ENCODE assay signal across 8 cellular contexts in the genomic region with DNA sequence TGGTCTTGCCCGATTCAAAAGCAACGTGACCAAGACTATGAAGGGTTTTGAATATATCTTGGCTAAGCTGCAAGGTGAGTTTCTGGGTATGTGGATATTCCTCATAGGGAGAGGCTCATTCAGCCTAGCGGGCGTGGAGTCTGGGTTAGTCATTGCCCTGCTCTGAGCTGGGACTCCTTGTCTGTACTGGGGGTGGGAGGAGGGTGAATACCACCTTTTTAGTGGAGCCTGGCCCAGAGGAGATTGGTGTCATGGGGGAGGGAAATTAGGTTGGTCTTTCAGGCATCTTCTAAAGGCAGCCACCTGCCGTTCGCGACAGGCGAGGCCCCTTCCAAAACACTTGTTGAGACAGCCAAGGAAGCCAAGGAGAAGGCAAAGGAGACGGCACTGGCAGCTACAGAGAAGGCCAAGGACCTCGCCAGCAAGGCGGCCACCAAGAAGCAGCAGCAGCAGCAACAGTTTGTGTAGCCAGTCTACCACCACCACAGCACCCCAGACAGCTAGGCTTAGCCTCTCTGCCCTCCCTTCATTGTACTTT. TPM values are rescaled to one million over a fixed set of nuclear protein-coding genes. Genes with fewer than 3 reads are reported as not detected.
A peak's percentile ranks its signal among the peaks of the same experiment; 100 is the strongest.
DNase-seq lines count a peak whose midpoint lies in the region; ATAC-seq and TF ChIP-seq lines count a peak whose summit lies in the region.
"Not testable (repeated sequence)": the region's sequence is repeated elsewhere in the genome, so short reads cannot be mapped to it uniquely, and the experiment has no call there.

No MANE protein-coding gene starts in this region.

- TF ChIP-seq CTCF in RWPE1 (conservative IDR thresholded peaks at IDR 0.05; ENCODE audit: low read depth); epithelial cell of esophagus (IDR thresholded peaks at IDR 0.05; ENCODE audit: insufficient read depth, low read depth, low read length, missing control alignments); mesothelial cell of epicardium (IDR thresholded peaks at IDR 0.05; ENCODE audit: unreplicated experiment): not testable (repeated sequence)

- peak; percentile 47 for DNase-seq in GM23248
- not testable (repeated sequence) for DNase-seq in RWPE1 (ENCODE audit: low spot score); activated CD8-positive, alpha-beta T cell treated with anti-CD3 and anti-CD28 coated beads, Interleukin-2, amount 10 ng/mL, durations not matched to agents 7 days and 5 days; adipocyte (ENCODE audit: low read depth); mesothelial cell of epicardium (ENCODE audit: low spot score in 2 of 2, unreplicated experiment in 2 of 2)
- DNase-seq in epithelial cell of esophagus (ENCODE audit: low read depth), result peak; percentile 75

- peaks cover 11% of the 10 kb centered on the region for H3F3A ChIP-seq in GM23248 (ENCODE audit: insufficient read depth)

- 80 to 84% methylated on average over 11 of the region's 11 CpGs for WGBS in GM23248 (ENCODE audit: low coverage in 1 of 2, low lambda C conversion rate in 2 of 2, missing lambda C conversion rate in 2 of 2), 2 experiments

- H3K4me1 Mint-ChIP-seq in activated CD8-positive, alpha-beta T cell treated with anti-CD3 and anti-CD28 coated beads, Interleukin-2, amount 10 ng/mL, durations not matched to agents 7 days and 5 days (ENCODE audit: low read depth), result peaks cover 81% of the 10 kb centered on the region
- peaks cover 36% of the 10 kb centered on the region for H3K4me1 Mint-ChIP-seq in mesothelial cell of epicardium

- H3K4me3 ChIP-seq in ACC112 (ENCODE audit: low read depth, low read length); GM23248; adipocyte (ENCODE audit: low read length); epithelial cell of esophagus (ENCODE audit: low read length); skin epidermis: not testable (repeated sequence)

- H3K27ac ChIP-seq in ACC112 (ENCODE audit: low read depth, low read length), result peak overlapping the region; percentile 56; the same call in 1 of the 2 replicates
- not testable (repeated sequence) for H3K27ac ChIP-seq in GM23248
- H3K27ac ChIP-seq in RWPE1, result peak overlapping the region; percentile 84
- H3K27ac ChIP-seq in skin epidermis, result peak overlapping the region in 12 of 21 experiments; percentile 10 to 97 (median 74)

- H3K27ac Mint-ChIP-seq in activated CD8-positive, alpha-beta T cell treated with anti-CD3 and anti-CD28 coated beads, Interleukin-2, amount 10 ng/mL, durations not matched to agents 7 days and 5 days, result peak overlapping the region; percentile 90
- not testable (repeated sequence) for H3K27ac Mint-ChIP-seq in mesothelial cell of epicardium

- POLR2A ChIA-PET in RWPE1 (lab: Yijun Ruan, JAX; ENCODE audit: low non-redundant PET), result not testable (repeated sequence)
- POLR2A ChIA-PET in activated CD8-positive, alpha-beta T cell treated with anti-CD3 and anti-CD28 coated beads, Interleukin-2, amount 10 ng/mL, durations not matched to agents 7 days and 5 days (lab: Charles Lee), result interaction anchor here (0.6 to 0.9 kb wide), 2 partner anchors 55 to 140 kb away, joined by 3 read pairs; no protein-coding TSS in a partner anchor

- H3K79me2 ChIP-seq in ACC112 (ENCODE audit: control insufficient read depth, insufficient read depth, low read length, unreplicated experiment), result peaks cover 61% of the 10 kb centered on the region
- peaks cover 81% of the 10 kb centered on the region for H3K79me2 ChIP-seq in GM23248 (ENCODE audit: insufficient read depth)

- CTCF ChIA-PET in RWPE1 (lab: Yijun Ruan, JAX), result interaction anchor here (0.5 to 1.0 kb wide), 3 partner anchors 12 to 84 kb away, joined by 3 to 4 read pairs (median 3); no protein-coding TSS in a partner anchor
- CTCF ChIA-PET in activated CD8-positive, alpha-beta T cell treated with anti-CD3 and anti-CD28 coated beads, Interleukin-2, amount 10 ng/mL, durations not matched to agents 7 days and 5 days (lab: Charles Lee), result interaction anchor here (2.2 kb wide), 1 partner anchor 192 kb away, joined by 10 read pairs; no protein-coding TSS in a partner anchor

- not testable (repeated sequence) for H3K9me3 Mint-ChIP-seq in activated CD8-positive, alpha-beta T cell treated with anti-CD3 and anti-CD28 coated beads, Interleukin-2, amount 10 ng/mL, durations not matched to agents 7 days and 5 days (ENCODE audit: insufficient read depth); mesothelial cell of epicardium

- H3K4me1 ChIP-seq in ACC112 (ENCODE audit: control insufficient read depth, insufficient read depth, low read length, unreplicated experiment), result peaks cover 43% of the 10 kb centered on the region
- H3K4me1 ChIP-seq in GM23248 (ENCODE audit: insufficient read depth), result peaks cover 21% of the 10 kb centered on the region
- peaks cover 49% of the 10 kb centered on the region for H3K4me1 ChIP-seq in adipocyte (ENCODE audit: control insufficient read depth, insufficient read depth, low read length)

- not testable (repeated sequence) for H3K9me3 ChIP-seq in GM23248 (ENCODE audit: low read depth); adipocyte (ENCODE audit: control insufficient read depth, low read length)

- H2AFZ ChIP-seq in ACC112 (ENCODE audit: low read length, unreplicated experiment); GM23248: not testable (repeated sequence)

- in situ Hi-C loops in GM23248 (cut with MboI), result not testable (repeated sequence)

- H3K9me2 ChIP-seq in GM23248 (ENCODE audit: insufficient read depth), result not testable (repeated sequence)

- H3K9ac ChIP-seq in GM23248 (0 out of 2 replicates have a peak overlapping the region, but pooled peaks have one; percentile 97), adipocyte (ENCODE audit: low read length) (peak overlapping the region; percentile 16)

- peak overlapping the region; percentile 93 for H3K4me3 Mint-ChIP-seq in activated CD8-positive, alpha-beta T cell treated with anti-CD3 and anti-CD28 coated beads, Interleukin-2, amount 10 ng/mL, durations not matched to agents 7 days and 5 days
- H3K4me3 Mint-ChIP-seq in mesothelial cell of epicardium, result peak overlapping the region; percentile 6

- not testable (repeated sequence) for ATAC-seq in activated CD8-positive, alpha-beta T cell treated with anti-CD3 and anti-CD28 coated beads, Interleukin-2, amount 10 ng/mL, durations not matched to agents 7 days and 5 days

- not testable (repeated sequence) for H3K27me3 ChIP-seq in ACC112 (ENCODE audit: insufficient read depth, low read length); GM23248 (replicated peaks; ENCODE audit: insufficient read depth); adipocyte (replicated peaks; ENCODE audit: control insufficient read depth, insufficient read depth, low read length)

- H3K36me3 Mint-ChIP-seq in activated CD8-positive, alpha-beta T cell treated with anti-CD3 and anti-CD28 coated beads, Interleukin-2, amount 10 ng/mL, durations not matched to agents 7 days and 5 days (ENCODE audit: low read depth), result peaks cover 71% of the 10 kb centered on the region
- peaks cover 10% of the 10 kb centered on the region for H3K36me3 Mint-ChIP-seq in mesothelial cell of epicardium

- not testable (repeated sequence) for H3K36me3 ChIP-seq in ACC112 (ENCODE audit: insufficient read depth, low read length); GM23248 (ENCODE audit: low read depth)
- peaks cover 20% of the 10 kb centered on the region for H3K36me3 ChIP-seq in adipocyte (ENCODE audit: control insufficient read depth, insufficient read depth, low read length, severe bottlenecking)

- H3K4me2 ChIP-seq in GM23248 (ENCODE audit: unreplicated experiment), result not testable (repeated sequence)

- not testable (repeated sequence) for H3K27me3 Mint-ChIP-seq in activated CD8-positive, alpha-beta T cell treated with anti-CD3 and anti-CD28 coated beads, Interleukin-2, amount 10 ng/mL, durations not matched to agents 7 days and 5 days (ENCODE audit: low read depth); mesothelial cell of epicardium (ENCODE audit: low read depth)

- not testable (repeated sequence) for H4K20me1 ChIP-seq in GM23248 (ENCODE audit: insufficient read depth)

RNA-seq across cellular contexts. Expression of a gene that starts 2.6 kb away (rescaled TPM):
- 184 and 212 TPM in 2 replicates for total RNA-seq in GM23248 (2014; rRNA removed; shearing (Covaris generic))
- 253 and 255 TPM in 2 replicates for polyA plus RNA-seq in GM23248 (2016; fragmentation: Nextera tagmentation; extraction: Ambion mirVana)
- 100 to 1,000 TPM; 152 to 154 TPM for total RNA-seq in activated CD8-positive, alpha-beta T cell treated with anti-CD3 and anti-CD28 coated beads, Interleukin-2, amount 10 ng/mL, durations not matched to agents 7 days and 5 days
- 80.5 to 89.8 TPM (median 81.2 TPM) in 3 replicates for total RNA-seq in mesothelial cell of epicardium

RNA-seq across cellular contexts. Expression of a gene that starts 2.7 kb away (rescaled TPM):
- 31.5 and 35.9 TPM in 2 replicates for total RNA-seq in GM23248 (2014; rRNA removed; shearing (Covaris generic))
- 26.6 and 28.9 TPM in 2 replicates for polyA plus RNA-seq in GM23248 (2016; fragmentation: Nextera tagmentation; extraction: Ambion mirVana)
- total RNA-seq in activated CD8-positive, alpha-beta T cell treated with anti-CD3 and anti-CD28 coated beads, Interleukin-2, amount 10 ng/mL, durations not matched to agents 7 days and 5 days, result 10 to 100 TPM; 44.1 to 48.8 TPM
- total RNA-seq in mesothelial cell of epicardium, result 28.3 to 31.8 TPM (median 30.3 TPM) in 3 replicates

RNA-seq across cellular contexts. Expression of a gene that starts 5.5 kb away (rescaled TPM):
- 7.8 and 23.0 TPM in 2 replicates for total RNA-seq in GM23248 (2014; rRNA removed; shearing (Covaris generic))
- polyA plus RNA-seq in GM23248 (2016; fragmentation: Nextera tagmentation; extraction: Ambion mirVana), result 6.1 and 6.5 TPM in 2 replicates
- 10 to 100 TPM; 93.2 to 96.9 TPM for total RNA-seq in activated CD8-positive, alpha-beta T cell treated with anti-CD3 and anti-CD28 coated beads, Interleukin-2, amount 10 ng/mL, durations not matched to agents 7 days and 5 days
- 18.4 to 19.8 TPM (median 19.2 TPM) in 3 replicates for total RNA-seq in mesothelial cell of epicardium

RNA-seq across cellular contexts. Expression of a gene that starts 45.3 kb away (rescaled TPM):
- total RNA-seq in GM23248 (2014; rRNA removed; shearing (Covaris generic)), result 313 and 389 TPM in 2 replicates
- 303 and 313 TPM in 2 replicates for polyA plus RNA-seq in GM23248 (2016; fragmentation: Nextera tagmentation; extraction: Ambion mirVana)
- total RNA-seq in activated CD8-positive, alpha-beta T cell treated with anti-CD3 and anti-CD28 coated beads, Interleukin-2, amount 10 ng/mL, durations not matched to agents 7 days and 5 days, result 100 to 1,000 TPM; 119 to 127 TPM
- total RNA-seq in mesothelial cell of epicardium, result 85.4 to 87.2 TPM (median 87.0 TPM) in 3 replicates

RNA-seq across cellular contexts. Expression of a gene that starts 51.6 kb away (rescaled TPM):
- total RNA-seq in GM23248 (2014; rRNA removed; shearing (Covaris generic)), result 4.3 and 6.4 TPM in 2 replicates
- 2.2 and 2.5 TPM in 2 replicates for polyA plus RNA-seq in GM23248 (2016; fragmentation: Nextera tagmentation; extraction: Ambion mirVana)
- total RNA-seq in activated CD8-positive, alpha-beta T cell treated with anti-CD3 and anti-CD28 coated beads, Interleukin-2, amount 10 ng/mL, durations not matched to agents 7 days and 5 days, result 100 to 1,000 TPM; 112 to 117 TPM
- 13.5 to 16.1 TPM (median 14.1 TPM) in 3 replicates for total RNA-seq in mesothelial cell of epicardium
